In genomic region chr4:80577991-80578390, GRCh38 we compare ENCODE assay signal across 17 cellular contexts.
"Had no signal": no experiment of that assay in that cellular context is flagged by ENCODE, and none has a peak within 500 bp of the region (broad histone marks: within the 10 kb centered on the region; RNA-seq: fewer than 3 reads in every experiment).

No MANE protein-coding gene starts in this region.

- H3K36me3 ChIP-seq: heart right ventricle, right atrium auricular region, sigmoid colon, uterus had no signal

- H3K4me3 ChIP-seq: coronary artery, heart right ventricle, lung, psoas muscle, right atrium auricular region, sigmoid colon, skin epidermis, uterus had no signal

- H3K27ac ChIP-seq: coronary artery, heart right ventricle, parathyroid adenoma, psoas muscle, right atrium auricular region, sigmoid colon, skin epidermis, uterus had no signal

- H3K4me1 ChIP-seq: heart right ventricle, parathyroid adenoma, psoas muscle, right atrium auricular region, uterus had no signal

- H3K9me3 ChIP-seq: psoas muscle had no signal

- H3K9ac ChIP-seq: parathyroid adenoma had no signal

- H2AFZ ChIP-seq: parathyroid adenoma had no signal

- DNase-seq: effector CD4-positive, alpha-beta T cell; heart right ventricle; hypothalamus; left ventricle myocardium superior; mesenchymal stem cell; midbrain; occipital lobe; psoas muscle; sigmoid colon; stimulated activated CD4-positive, alpha-beta T cell treated with anti-CD3 and anti-CD28 coated beads, Interleukin-12 subunit alpha, Interleukin-12 subunit beta, amount 100 ng/mL, for 4 hours; stimulated activated naive CD4-positive, alpha-beta T cell treated with Interleukin-2 at 50 U/mL for 16 hours; uterus had no signal

- H3K79me2 ChIP-seq: parathyroid adenoma had no signal

- H3K27me3 ChIP-seq: heart right ventricle, right atrium auricular region, sigmoid colon had no signal
